8 cellular contexts compared by ENCODE assay signal in the genomic region with DNA sequence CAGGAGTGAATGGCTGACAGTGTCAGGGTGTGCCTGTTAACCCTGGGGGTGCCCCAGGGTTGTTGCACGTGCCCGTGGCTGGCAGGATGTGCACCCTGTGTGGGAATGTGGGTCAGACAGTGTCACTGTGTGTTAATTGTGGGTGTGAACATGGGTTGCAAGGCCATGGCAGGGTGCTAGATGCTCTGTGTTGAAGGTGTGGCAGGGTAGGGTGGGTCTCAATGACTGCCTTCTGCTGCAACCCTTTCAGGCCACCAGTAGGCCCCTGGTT. TPM values are rescaled to one million over a fixed set of nuclear protein-coding genes. Genes with fewer than 3 reads are reported as not detected.
A peak's percentile ranks its signal among the peaks of the same experiment; 100 is the strongest.
DNase-seq lines count a peak whose midpoint lies in the region; ATAC-seq, FAIRE-seq and TF ChIP-seq lines count a peak whose summit lies in the region.

No MANE protein-coding gene starts in this region.

- no peak overlapping the region for H3K9ac ChIP-seq in kidney (ENCODE audit: low read length in 2 of 2)

- peak; percentile 26 to 32 for DNase-seq in stimulated activated CD8-positive, alpha-beta memory T cell treated with anti-CD3 and anti-CD28 coated beads, Interleukin-7, amount 100 ng/mL, for 4 hours (ENCODE audit: low read depth in 2 of 2)
- no peak for DNase-seq in stimulated activated CD8-positive, alpha-beta memory T cell treated with anti-CD3 and anti-CD28 coated beads, Interleukin-4, amount 100 ng/mL, for 48 hours
- DNase-seq in kidney (peak; percentile 56), vagina (ENCODE audit: extremely low spot score in 2 of 2) (no peak), GM19238 (ENCODE audit: insufficient read length, low spot score) (no peak), RCC 7860 (ENCODE audit: low spot score) (no peak)

- no peak for TF ChIP-seq POLR2A in vagina (IDR thresholded peaks at IDR 0.05)

- H3K4me1 ChIP-seq in kidney (ENCODE audit: control insufficient read depth in 1 of 2, insufficient read depth in 1 of 2, low read depth in 1 of 2, low read length in 2 of 2) (peaks cover 11 to 17% of the 10 kb centered on the region in 2 donors), vagina (peaks cover 47% of the 10 kb centered on the region)

- no peak overlapping the region for H3K27ac Mint-ChIP-seq in activated T-helper 17 cell treated with anti-CD3 and anti-CD28 coated beads, Interleukin-2, amount 50 U/mL, for 72 hours

- peak; percentile 34 for ATAC-seq in activated T-helper 17 cell treated with anti-CD3 and anti-CD28 coated beads, Interleukin-2, amount 50 U/mL, for 72 hours (replicated peaks)
- no peak for ATAC-seq in HG02588 (IDR thresholded peaks at IDR 0.05; ENCODE audit: unreplicated experiment)

- H3K36me3 Mint-ChIP-seq in activated T-helper 17 cell treated with anti-CD3 and anti-CD28 coated beads, Interleukin-2, amount 50 U/mL, for 72 hours (ENCODE audit: low read depth): no peaks in the 10 kb centered on the region

- no peaks in the 10 kb centered on the region for H3K9me3 Mint-ChIP-seq in activated T-helper 17 cell treated with anti-CD3 and anti-CD28 coated beads, Interleukin-2, amount 50 U/mL, for 72 hours

- no peaks in the 10 kb centered on the region for H3K36me3 ChIP-seq in kidney (ENCODE audit: control insufficient read depth in 1 of 2, insufficient read depth in 2 of 2, low read length in 2 of 2)
- H3K36me3 ChIP-seq in vagina: peaks cover 0 to under 1% of the 10 kb centered on the region in 2 donors

- peak overlapping the region; percentile 5 for H3K4me3 Mint-ChIP-seq in activated T-helper 17 cell treated with anti-CD3 and anti-CD28 coated beads, Interleukin-2, amount 50 U/mL, for 72 hours

- H3K27ac ChIP-seq in kidney (ENCODE audit: low read depth in 2 of 2, low read length in 2 of 2) (peak overlapping the region in 1 of 2 donors; percentile 36), vagina (peak overlapping the region; percentile 93)

- H3K27me3 ChIP-seq in vagina: no peaks in the 10 kb centered on the region

- TF ChIP-seq CTCF in kidney (IDR thresholded peaks at IDR 0.05; ENCODE audit: borderline replicate concordance, extremely low read depth, insufficient read depth) (no peak), vagina (IDR thresholded peaks at IDR 0.05) (no peak)

- H3K9me3 ChIP-seq in kidney (ENCODE audit: control insufficient read depth in 1 of 2, low read length in 2 of 2) (no peaks in the 10 kb centered on the region), vagina (no peaks in the 10 kb centered on the region)

- peaks cover 13% of the 10 kb centered on the region for H3K4me1 Mint-ChIP-seq in activated T-helper 17 cell treated with anti-CD3 and anti-CD28 coated beads, Interleukin-2, amount 50 U/mL, for 72 hours

- FAIRE-seq in kidney (lab: Jason Lieb, UNC) (no peak), RCC 7860 (lab: Jason Lieb, UNC) (no peak)

- H3K27me3 Mint-ChIP-seq in activated T-helper 17 cell treated with anti-CD3 and anti-CD28 coated beads, Interleukin-2, amount 50 U/mL, for 72 hours: no peaks in the 10 kb centered on the region

- H3K4me3 ChIP-seq in kidney (ENCODE audit: low read length in 2 of 2) (no peak overlapping the region), vagina (no peak overlapping the region)

- intact Hi-C loops in kidney (cut with DNase I) (no loop called here), vagina (cut with DNase I) (loop anchor here (2.0 to 5.0 kb wide), 2 partner anchors 15 to 59 kb away; no protein-coding TSS in a partner anchor)

RNA-seq across cellular contexts. Expression of gene RIN1, which starts 8.3 kb away (rescaled TPM):
- 1 to 10 TPM; 1.6 to 3.4 TPM for total RNA-seq in activated T-helper 17 cell treated with anti-CD3 and anti-CD28 coated beads, Interleukin-2, amount 50 U/mL, for 72 hours
- total RNA-seq in kidney (9.2 TPM), vagina (19.2 TPM)
- 2.3 TPM for polyA plus RNA-seq in kidney (ENCODE audit: insufficient read depth, low read depth, low replicate concordance)

RNA-seq across cellular contexts. Expression of gene CD248, which starts 11.1 kb away (rescaled TPM):
- not detected for total RNA-seq in activated T-helper 17 cell treated with anti-CD3 and anti-CD28 coated beads, Interleukin-2, amount 50 U/mL, for 72 hours
- 22.9 TPM for total RNA-seq in kidney
- polyA plus RNA-seq in kidney (ENCODE audit: insufficient read depth, low read depth, low replicate concordance): 14.8 TPM
- total RNA-seq in vagina: 45.2 TPM

RNA-seq across cellular contexts. Expression of gene BRMS1, which starts 16.9 kb away (rescaled TPM):
- 10 to 100 TPM; 21.6 to 41.7 TPM for total RNA-seq in activated T-helper 17 cell treated with anti-CD3 and anti-CD28 coated beads, Interleukin-2, amount 50 U/mL, for 72 hours
- 32.8 TPM for total RNA-seq in kidney
- 69.7 TPM for polyA plus RNA-seq in kidney (ENCODE audit: insufficient read depth, low read depth, low replicate concordance)
- total RNA-seq in vagina: 37.1 TPM

RNA-seq across cellular contexts. Expression of gene B4GAT1, which starts 19.5 kb away (rescaled TPM):
- 10 to 100 TPM in 1 of 2 donors, 1 to 10 TPM in 1; 7.7 to 12.9 TPM for total RNA-seq in activated T-helper 17 cell treated with anti-CD3 and anti-CD28 coated beads, Interleukin-2, amount 50 U/mL, for 72 hours
- 21.7 TPM for total RNA-seq in kidney
- polyA plus RNA-seq in kidney (ENCODE audit: insufficient read depth, low read depth, low replicate concordance): 59.9 TPM
- total RNA-seq in vagina: 25.0 TPM

RNA-seq across cellular contexts. Expression of gene TMEM151A, which starts 36.3 kb away (rescaled TPM):
- total RNA-seq in activated T-helper 17 cell treated with anti-CD3 and anti-CD28 coated beads, Interleukin-2, amount 50 U/mL, for 72 hours: not detected
- total RNA-seq in kidney: 0.19 TPM
- polyA plus RNA-seq in kidney (ENCODE audit: insufficient read depth, low read depth, low replicate concordance): not detected
- total RNA-seq in vagina: 1.7 TPM

Comparison
In these comparisons a context has a peak if more than half of its experiments do, and no peak if none do; other contexts are left out.
1. DNase-seq: peak in stimulated activated CD8-positive, alpha-beta memory T cell treated with anti-CD3 and anti-CD28 coated beads, Interleukin-7, amount 100 ng/mL, for 4 hours (2 of 2) and kidney (single experiment); none in stimulated activated CD8-positive, alpha-beta memory T cell treated with anti-CD3 and anti-CD28 coated beads, Interleukin-4, amount 100 ng/mL, for 48 hours (single experiment), vagina (0 of 2), GM19238 (single experiment) and RCC 7860 (single experiment).
2. RNA of gene CD248, which starts 11.1 kb away (total RNA-seq): 45.2 TPM in vagina (single experiment) and 22.9 TPM in kidney (single experiment); not detected in activated T-helper 17 cell treated with anti-CD3 and anti-CD28 coated beads, Interleukin-2, amount 50 U/mL, for 72 hours; every median in the first group is over 10 times any median in the second.